Comparison of ENCODE assay signal across 2 cellular contexts in the genomic region with DNA sequence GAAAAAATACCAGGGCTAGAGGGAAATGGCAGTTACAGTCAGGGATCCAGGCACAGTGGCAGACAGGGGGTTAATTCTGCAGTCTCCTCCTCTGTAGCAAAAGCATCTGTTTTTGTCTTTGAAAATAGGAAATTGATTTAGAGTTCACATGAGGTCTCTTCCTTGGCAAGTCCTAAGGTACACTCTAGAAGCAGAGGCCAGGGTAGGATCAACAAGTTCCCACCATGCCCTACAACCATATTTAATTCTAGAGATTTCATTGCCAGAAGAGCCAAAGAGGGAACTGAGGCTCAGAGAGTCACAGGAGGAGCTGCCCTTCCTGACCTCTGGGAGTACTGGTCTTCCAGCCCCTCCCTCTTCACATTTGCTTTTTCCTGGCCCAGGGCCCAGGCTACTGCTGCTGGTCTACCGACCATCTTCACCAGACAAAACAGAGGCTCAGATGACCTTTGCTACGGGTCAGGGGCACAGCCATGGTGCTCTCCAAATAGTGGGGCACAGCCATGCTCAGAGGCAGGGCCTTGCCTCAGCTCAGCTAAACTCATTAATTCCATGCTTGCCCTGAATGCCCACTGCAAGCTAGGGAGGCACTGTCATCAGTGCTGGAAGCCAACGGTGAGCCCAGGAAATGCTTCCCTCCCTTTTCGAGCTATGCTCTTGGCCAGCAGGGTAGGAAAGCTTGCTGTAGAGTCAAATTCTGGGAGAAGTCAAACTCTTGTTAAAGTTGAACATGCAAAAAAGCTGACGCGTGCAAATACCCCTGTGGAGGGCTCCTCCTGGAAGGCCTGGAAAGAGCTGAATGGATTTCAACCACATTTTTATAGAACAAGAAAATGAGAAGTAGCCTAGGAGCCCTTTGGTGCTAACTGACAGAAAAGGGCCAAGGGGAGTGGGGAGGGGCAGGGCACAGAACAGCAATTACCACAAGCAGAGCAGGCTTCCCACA.
TF ChIP-seq lines count a peak whose summit lies in the region.

No MANE protein-coding gene starts in this region.

TF ChIP-seq in WTC11, 78 proteins besides CTCF, POLR2A, EP300 and RAD21:
- TF ChIP-seq FOXK1 (CRISPR knock-in tag; IDR thresholded peaks at IDR 0.05) = no peak
- TF ChIP-seq, protein P1, sequence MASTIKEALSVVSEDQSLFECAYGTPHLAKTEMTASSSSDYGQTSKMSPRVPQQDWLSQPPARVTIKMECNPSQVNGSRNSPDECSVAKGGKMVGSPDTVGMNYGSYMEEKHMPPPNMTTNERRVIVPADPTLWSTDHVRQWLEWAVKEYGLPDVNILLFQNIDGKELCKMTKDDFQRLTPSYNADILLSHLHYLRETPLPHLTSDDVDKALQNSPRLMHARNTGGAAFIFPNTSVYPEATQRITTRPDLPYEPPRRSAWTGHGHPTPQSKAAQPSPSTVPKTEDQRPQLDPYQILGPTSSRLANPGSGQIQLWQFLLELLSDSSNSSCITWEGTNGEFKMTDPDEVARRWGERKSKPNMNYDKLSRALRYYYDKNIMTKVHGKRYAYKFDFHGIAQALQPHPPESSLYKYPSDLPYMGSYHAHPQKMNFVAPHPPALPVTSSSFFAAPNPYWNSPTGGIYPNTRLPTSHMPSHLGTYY (CRISPR knock-in tag; IDR thresholded peaks at IDR 0.05) = no peak
- no peak for TF ChIP-seq FOXP1 (CRISPR knock-in tag; IDR thresholded peaks at IDR 0.05; ENCODE audit: borderline replicate concordance)
- no peak for TF ChIP-seq CREB1 (CRISPR knock-in tag; IDR thresholded peaks at IDR 0.05)
- TF ChIP-seq, protein P2, sequence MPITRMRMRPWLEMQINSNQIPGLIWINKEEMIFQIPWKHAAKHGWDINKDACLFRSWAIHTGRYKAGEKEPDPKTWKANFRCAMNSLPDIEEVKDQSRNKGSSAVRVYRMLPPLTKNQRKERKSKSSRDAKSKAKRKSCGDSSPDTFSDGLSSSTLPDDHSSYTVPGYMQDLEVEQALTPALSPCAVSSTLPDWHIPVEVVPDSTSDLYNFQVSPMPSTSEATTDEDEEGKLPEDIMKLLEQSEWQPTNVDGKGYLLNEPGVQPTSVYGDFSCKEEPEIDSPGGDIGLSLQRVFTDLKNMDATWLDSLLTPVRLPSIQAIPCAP (CRISPR knock-in tag; IDR thresholded peaks at IDR 0.05) = no peak
- no peak for TF ChIP-seq FOXJ3 (CRISPR knock-in tag; IDR thresholded peaks at IDR 0.05; ENCODE audit: borderline replicate concordance)
- no peak for TF ChIP-seq ZNF121 (CRISPR knock-in tag; IDR thresholded peaks at IDR 0.05)
- TF ChIP-seq, protein P3, sequence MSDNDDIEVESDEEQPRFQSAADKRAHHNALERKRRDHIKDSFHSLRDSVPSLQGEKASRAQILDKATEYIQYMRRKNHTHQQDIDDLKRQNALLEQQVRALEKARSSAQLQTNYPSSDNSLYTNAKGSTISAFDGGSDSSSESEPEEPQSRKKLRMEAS (CRISPR knock-in tag; IDR thresholded peaks at IDR 0.05) = no peak
- TF ChIP-seq, protein P4, sequence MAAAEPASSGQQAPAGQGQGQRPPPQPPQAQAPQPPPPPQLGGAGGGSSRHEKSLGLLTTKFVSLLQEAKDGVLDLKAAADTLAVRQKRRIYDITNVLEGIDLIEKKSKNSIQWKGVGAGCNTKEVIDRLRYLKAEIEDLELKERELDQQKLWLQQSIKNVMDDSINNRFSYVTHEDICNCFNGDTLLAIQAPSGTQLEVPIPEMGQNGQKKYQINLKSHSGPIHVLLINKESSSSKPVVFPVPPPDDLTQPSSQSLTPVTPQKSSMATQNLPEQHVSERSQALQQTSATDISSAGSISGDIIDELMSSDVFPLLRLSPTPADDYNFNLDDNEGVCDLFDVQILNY (CRISPR knock-in tag; IDR thresholded peaks at IDR 0.05) = no peak

TF ChIP-seq in HepG2, 621 proteins besides CTCF, POLR2A, EP300 and RAD21:
- TF ChIP-seq HNF4A (CRISPR knock-in tag; IDR thresholded peaks at IDR 0.05) (0 out of 2 replicates have a peak, but pooled peaks have one; percentile 4), HNF4G (IDR thresholded peaks at IDR 0.05; ENCODE audit: borderline replicate concordance, low read depth, low read length) (no peak), HNF4G (CRISPR knock-in tag; IDR thresholded peaks at IDR 0.05; ENCODE audit: borderline replicate concordance, low read depth) (no peak), ONECUT2 (CRISPR knock-in tag; IDR thresholded peaks at IDR 0.05) (no peak), ARNT2 (CRISPR knock-in tag; IDR thresholded peaks at IDR 0.05; ENCODE audit: low read depth) (no peak), ZNF484 (CRISPR knock-in tag; IDR thresholded peaks at IDR 0.05; ENCODE audit: borderline replicate concordance, low read depth) (no peak), MEIS2 (CRISPR knock-in tag; IDR thresholded peaks at IDR 0.05) (no peak), CCDC6 (CRISPR knock-in tag; IDR thresholded peaks at IDR 0.05) (no peak), HNRNPH1 (optimal IDR thresholded peaks at IDR 0.05; ENCODE audit: low read depth, low read length) (no peak), ZNF20 (CRISPR knock-in tag; IDR thresholded peaks at IDR 0.05) (no peak), ZNF678 (CRISPR knock-in tag; IDR thresholded peaks at IDR 0.05) (no peak), MAFK (conservative IDR thresholded peaks at IDR 0.05 in 1 of 2, IDR thresholded peaks at IDR 0.05 in 1 of 2; ENCODE audit: low read length in 2 of 2) (peak; percentile 71 to 81), ZFP36 (IDR thresholded peaks at IDR 0.05; ENCODE audit: borderline replicate concordance, low read depth, low read length, partially characterized antibody) (no peak), ZBTB25 (CRISPR knock-in tag; IDR thresholded peaks at IDR 0.05) (no peak), ISL2 (CRISPR knock-in tag; IDR thresholded peaks at IDR 0.05) (no peak), MAFF (IDR thresholded peaks at IDR 0.05; ENCODE audit: low read depth, low read length) (peak; percentile 64), MED1 (CRISPR knock-in tag; IDR thresholded peaks at IDR 0.05) (no peak)
- TF ChIP-seq, protein P5, sequence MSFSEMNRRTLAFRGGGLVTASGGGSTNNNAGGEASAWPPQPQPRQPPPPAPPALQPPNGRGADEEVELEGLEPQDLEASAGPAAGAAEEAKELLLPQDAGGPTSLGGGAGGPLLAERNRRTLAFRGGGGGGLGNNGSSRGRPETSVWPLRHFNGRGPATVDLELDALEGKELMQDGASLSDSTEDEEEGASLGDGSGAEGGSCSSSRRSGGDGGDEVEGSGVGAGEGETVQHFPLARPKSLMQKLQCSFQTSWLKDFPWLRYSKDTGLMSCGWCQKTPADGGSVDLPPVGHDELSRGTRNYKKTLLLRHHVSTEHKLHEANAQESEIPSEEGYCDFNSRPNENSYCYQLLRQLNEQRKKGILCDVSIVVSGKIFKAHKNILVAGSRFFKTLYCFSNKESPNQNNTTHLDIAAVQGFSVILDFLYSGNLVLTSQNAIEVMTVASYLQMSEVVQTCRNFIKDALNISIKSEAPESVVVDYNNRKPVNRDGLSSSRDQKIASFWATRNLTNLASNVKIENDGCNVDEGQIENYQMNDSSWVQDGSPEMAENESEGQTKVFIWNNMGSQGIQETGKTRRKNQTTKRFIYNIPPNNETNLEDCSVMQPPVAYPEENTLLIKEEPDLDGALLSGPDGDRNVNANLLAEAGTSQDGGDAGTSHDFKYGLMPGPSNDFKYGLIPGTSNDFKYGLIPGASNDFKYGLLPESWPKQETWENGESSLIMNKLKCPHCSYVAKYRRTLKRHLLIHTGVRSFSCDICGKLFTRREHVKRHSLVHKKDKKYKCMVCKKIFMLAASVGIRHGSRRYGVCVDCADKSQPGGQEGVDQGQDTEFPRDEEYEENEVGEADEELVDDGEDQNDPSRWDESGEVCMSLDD (CRISPR knock-in tag; IDR thresholded peaks at IDR 0.05; ENCODE audit: borderline replicate concordance) = no peak
TF ChIP-seq in HepG2: peak in this region for 3.
